In genomic region chr7:2247141-2247985, GRCh38 we compare ENCODE assay signal across 8 cellular contexts. TPM values are rescaled to one million over a fixed set of nuclear protein-coding genes. Genes with fewer than 3 reads are reported as not detected.
DNase-seq lines count a peak whose midpoint lies in the region; ATAC-seq, FAIRE-seq and TF ChIP-seq lines count a peak whose summit lies in the region.

No MANE protein-coding gene starts in this region.

- H4K20me1 ChIP-seq in astrocyte (ENCODE audit: insufficient read depth, low read length): no peaks in the 10 kb centered on the region

- H3K9me3 Mint-ChIP-seq in astrocyte (ENCODE audit: unreplicated experiment): no peaks in the 10 kb centered on the region

- H3K36me3 Mint-ChIP-seq in astrocyte (ENCODE audit: low read depth, unreplicated experiment): peaks cover 6% of the 10 kb centered on the region

- no peak overlapping the region for H3K4me3 Mint-ChIP-seq in astrocyte (ENCODE audit: unreplicated experiment)

- H3K4me3 ChIP-seq in astrocyte (ENCODE audit: insufficient read depth, low read depth, low read length) (no peak overlapping the region), left lung (no peak overlapping the region)

- no peaks in the 10 kb centered on the region for H3K9me3 ChIP-seq in astrocyte (ENCODE audit: insufficient read depth, low read depth, low read length)
- no peaks in the 10 kb centered on the region for H3K9me3 ChIP-seq in left lung

- DNase-seq in HTR-8/SVneo (ENCODE audit: insufficient read length, low spot score) (no peak), astrocyte (ENCODE audit: low read depth) (no peak), left lung (peak in 1 of 2 donors; percentile 76), SIG-M5 treated with dmso at 0.1 percent for 504 hours (lab: John Stamatoyannopoulos, UW; ENCODE audit: unreplicated experiment) (no peak), SIG-M5 (lab: John Stamatoyannopoulos, UW) (no peak)

- intact Hi-C loops in left lung (cut with DNase I): loop anchor here in 1 of 2 donors (10.0 kb wide), 2 partner anchors 67 to 97 kb away; partner anchors contain the start of gene SNX8

- H3K27ac ChIP-seq in C4-2B: no peak overlapping the region
- H3K27ac ChIP-seq in astrocyte (ENCODE audit: low read depth, low read length): no peak overlapping the region
- H3K27ac ChIP-seq in left lung: no peak overlapping the region

- H3K27me3 Mint-ChIP-seq in astrocyte (ENCODE audit: low read depth, unreplicated experiment): no peaks in the 10 kb centered on the region

- H2AFZ ChIP-seq in astrocyte (ENCODE audit: low read depth, low read length): no peak overlapping the region

- H3K4me2 ChIP-seq in astrocyte (ENCODE audit: low read length): no peak overlapping the region

- no peak overlapping the region for H3K9ac ChIP-seq in astrocyte (ENCODE audit: low read length)

- H3K27me3 ChIP-seq in astrocyte (ENCODE audit: insufficient read depth, low read length): no peaks in the 10 kb centered on the region
- H3K27me3 ChIP-seq in left lung: no peaks in the 10 kb centered on the region

- FAIRE-seq in HTR-8/SVneo (lab: Jason Lieb, UNC) (peak; percentile 42), astrocyte (lab: Jason Lieb, UNC) (no peak)

- H3K27ac Mint-ChIP-seq in astrocyte (ENCODE audit: unreplicated experiment): no peak overlapping the region

- H3K4me1 ChIP-seq in astrocyte (ENCODE audit: insufficient read depth, low read length): peaks cover 21% of the 10 kb centered on the region
- peaks cover 14 to 42% of the 10 kb centered on the region in 2 donors for H3K4me1 ChIP-seq in left lung

- peaks cover 4% of the 10 kb centered on the region for H3K79me2 ChIP-seq in astrocyte (ENCODE audit: insufficient read depth, low read length)

- ATAC-seq in left lung (peak; percentile 31), GM18907 (IDR thresholded peaks at IDR 0.05; ENCODE audit: unreplicated experiment) (no peak), HG03442 (IDR thresholded peaks at IDR 0.05; ENCODE audit: unreplicated experiment) (no peak)

- H3K36me3 ChIP-seq in astrocyte (ENCODE audit: insufficient read depth, low read length): no peaks in the 10 kb centered on the region
- peaks cover 0 to 11% of the 10 kb centered on the region in 2 donors for H3K36me3 ChIP-seq in left lung

- peak; percentile 85 for TF ChIP-seq CTCF in C4-2B (conservative IDR thresholded peaks at IDR 0.05)
- peak; percentile 37 for TF ChIP-seq CTCF in astrocyte (IDR thresholded peaks at IDR 0.05; ENCODE audit: insufficient read depth, low read depth, low read length)
- TF ChIP-seq CTCF in left lung (IDR thresholded peaks at IDR 0.05): peak; percentile 49 to 66

- peaks cover 16% of the 10 kb centered on the region for H3K4me1 Mint-ChIP-seq in astrocyte (ENCODE audit: low read depth, unreplicated experiment)

RNA-seq across cellular contexts. Expression of gene NUDT1, which starts 5.3 kb away (rescaled TPM):
- total RNA-seq in astrocyte (10.2 and 12.0 TPM in 2 replicates), left lung (10 to 100 TPM; 13.1 to 15.1 TPM)

RNA-seq across cellular contexts. Expression of gene MRM2, which starts 5.4 kb away (rescaled TPM):
- total RNA-seq in astrocyte (22.5 and 22.6 TPM in 2 replicates), left lung (10 to 100 TPM; 23.0 to 25.7 TPM)

RNA-seq across cellular contexts. Expression of gene MAD1L1, which starts 14.6 kb away (rescaled TPM):
- total RNA-seq in astrocyte (32.3 and 32.5 TPM in 2 replicates), left lung (10 to 100 TPM; 50.9 to 58.8 TPM)
